In the genomic region with DNA sequence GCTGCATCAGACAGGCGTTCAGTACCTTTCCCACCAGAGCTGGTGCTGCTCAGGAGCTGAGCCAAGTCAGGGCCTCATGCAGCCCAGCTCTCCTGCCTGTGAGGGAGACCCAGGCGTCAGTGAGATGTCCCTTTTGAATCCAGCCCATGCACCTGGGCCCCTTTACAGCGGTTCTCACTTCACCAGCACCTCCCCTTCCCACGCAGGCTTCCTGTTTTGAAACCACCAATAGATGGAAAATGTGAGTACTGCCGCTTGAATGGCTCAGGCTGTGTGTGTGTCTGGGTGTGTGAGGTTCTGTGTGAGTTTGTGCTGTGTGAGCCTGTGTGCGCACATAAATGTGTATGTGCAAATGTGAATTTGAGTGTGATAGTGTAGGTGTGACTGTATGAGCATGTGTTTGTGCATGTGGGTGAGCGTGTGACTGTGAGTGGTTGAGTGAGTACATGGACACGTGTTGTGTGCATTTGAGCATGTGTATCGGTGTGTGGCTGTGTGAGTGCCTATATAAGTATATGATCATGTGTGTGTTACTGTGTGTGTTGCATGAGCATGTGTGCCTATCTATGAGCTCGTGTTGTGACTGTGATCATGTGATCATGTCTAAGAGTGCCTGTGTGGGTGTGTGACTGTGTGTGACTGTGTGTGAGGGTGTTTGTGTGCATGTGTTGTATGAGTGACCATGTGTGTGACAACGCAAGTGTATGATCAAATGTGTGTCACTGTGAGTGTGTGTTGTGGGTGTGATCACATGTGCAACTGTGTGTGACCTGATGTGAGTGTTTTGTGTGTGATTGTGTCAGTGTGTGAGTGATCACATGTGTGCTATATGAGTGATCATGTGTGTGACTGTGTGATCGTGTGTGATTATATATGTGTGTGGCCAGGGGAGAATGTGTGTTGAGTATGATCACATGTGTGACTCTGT, we compare ENCODE assay signal across 8 cellular contexts.
DNase-seq lines count a peak whose midpoint lies in the region; ATAC-seq and TF ChIP-seq lines count a peak whose summit lies in the region.

No MANE protein-coding gene starts in this region.

- no peak for TF ChIP-seq CTCF in nephron progenitor cell (IDR thresholded peaks at IDR 0.05)

- H3K27ac Mint-ChIP-seq in naive B cell (no peak overlapping the region), nephron progenitor cell (no peak overlapping the region)

- DNase-seq in left cardiac atrium, result peak; percentile 31
- no peak for DNase-seq in Right ventricle myocardium superior
- DNase-seq in MV-4-11 (lab: John Stamatoyannopoulos, UW), result peak; percentile 80
- DNase-seq in activated T-cell treated with anti-CD3 and anti-CD28 coated beads for 4 hours, result peak; percentile 77
- DNase-seq in naive B cell, result peak; percentile 75
- DNase-seq in nephron progenitor cell, result no peak
- DNase-seq in NCI-H446 treated with DMSO at 0.1 percent for 48 hours (lab: John Stamatoyannopoulos, UW), result no peak
- DNase-seq in NCI-H526 (lab: John Stamatoyannopoulos, UW), result no peak

- no peak overlapping the region for H3K4me3 Mint-ChIP-seq in naive B cell
- H3K4me3 Mint-ChIP-seq in nephron progenitor cell, result no peak overlapping the region

- ATAC-seq in left cardiac atrium, result peak in 1 of 2 donors; percentile 19
- no peak for ATAC-seq in Right ventricle myocardium superior (ENCODE audit: poor library complexity)
- peak; percentile 52 to 54 for ATAC-seq in naive B cell (ENCODE audit: low read depth in 2 of 2)

- no peaks in the 10 kb centered on the region for H3K27me3 Mint-ChIP-seq in naive B cell
- H3K27me3 Mint-ChIP-seq in nephron progenitor cell (ENCODE audit: low read depth, poor library complexity), result no peaks in the 10 kb centered on the region

- H3K4me1 Mint-ChIP-seq in naive B cell, result peaks cover 0 to 36% (median 21%) of the 10 kb centered on the region in 3 donors
- H3K4me1 Mint-ChIP-seq in nephron progenitor cell, result peaks cover 60% of the 10 kb centered on the region

- H3K36me3 Mint-ChIP-seq in naive B cell (no peaks in the 10 kb centered on the region), nephron progenitor cell (ENCODE audit: low read depth) (no peaks in the 10 kb centered on the region)

- intact Hi-C loops in left cardiac atrium (cut with DNase I), result no loop called here
- intact Hi-C loops in Right ventricle myocardium superior (cut with DNase I), result no loop called here

- H3K9me3 Mint-ChIP-seq in naive B cell (peaks cover 0 to 5% (median 0%) of the 10 kb centered on the region in 7 donors), nephron progenitor cell (no peaks in the 10 kb centered on the region)

Comparison
In these comparisons a context has a peak if more than half of its experiments do, and no peak if none do; other contexts are left out.
1. DNase-seq: peak in left cardiac atrium (single experiment), MV-4-11 (single experiment), activated T-cell treated with anti-CD3 and anti-CD28 coated beads for 4 hours (single experiment) and naive B cell (single experiment); none in Right ventricle myocardium superior (single experiment), nephron progenitor cell (single experiment), NCI-H446 treated with DMSO at 0.1 percent for 48 hours (single experiment) and NCI-H526 (0 of 2).